Comparison of ENCODE assay signal across 19 cellular contexts in genomic region chr12:88510841-88511240, GRCh38.
A peak's percentile ranks its signal among the peaks of the same experiment; 100 is the strongest.
DNase-seq lines count a peak whose midpoint lies in the region; ATAC-seq, FAIRE-seq and TF ChIP-seq lines count a peak whose summit lies in the region.
"Had no signal": no experiment of that assay in that cellular context is flagged by ENCODE, and none has a peak within 500 bp of the region (broad histone marks: within the 10 kb centered on the region; RNA-seq: fewer than 3 reads in every experiment).

No MANE protein-coding gene starts in this region.

- H3K27me3 ChIP-seq in Caco-2 (replicated peaks; ENCODE audit: control insufficient read depth, insufficient read depth, low read length) = no peaks in the 10 kb centered on the region
- no peaks in the 10 kb centered on the region for H3K27me3 ChIP-seq in IMR-90 (ENCODE audit: control insufficient read depth, insufficient read depth, low read length)
- H3K27me3 ChIP-seq: BLaER1 had no signal

- H3K56ac ChIP-seq in IMR-90 (ENCODE audit: extremely low read depth, insufficient read depth, low read length) = no peak overlapping the region

- CTCF ChIA-PET in A549 (lab: Yijun Ruan, JAX) = interaction anchor here (0.5 kb wide), 1 partner anchor 939 kb away, joined by 3 read pairs; no protein-coding TSS in a partner anchor
- CTCF ChIA-PET in Caco-2 (lab: Charles Lee) = interaction anchor here (0.6 kb wide), 1 partner anchor 16 kb away, joined by 7 read pairs; no protein-coding TSS in a partner anchor
- CTCF ChIA-PET in IMR-90 (lab: Yijun Ruan, JAX) = no interaction called here

- no peak overlapping the region for H3K9ac ChIP-seq in IMR-90 (ENCODE audit: low read depth, low read length)
- H3K9ac ChIP-seq: BLaER1, GM23248 had no signal

- no peak for TF ChIP-seq RAD21 in A549 (conservative IDR thresholded peaks at IDR 0.05 in 1 of 2, IDR thresholded peaks at IDR 0.05 in 1 of 2)
- TF ChIP-seq RAD21 in IMR-90 (IDR thresholded peaks at IDR 0.05; ENCODE audit: low read length) = no peak

- FAIRE-seq in A549 (lab: Jason Lieb, UNC) = no peak
- FAIRE-seq: D721Med, GM12892, GM19239 had no signal

- dilution Hi-C loops in IMR-90 (cut with HindIII; ENCODE audit: low sequenced_read_pairs, unreplicated experiment) = no loop called here

- 89% methylated on average over 3 of the region's 3 CpGs for WGBS in A549 (ENCODE audit: missing lambda C conversion rate)
- WGBS in IMR-90 (ENCODE audit: extremely low coverage in 2 of 2, insufficient read length in 1 of 2), 2 experiments = no CpG with 5 or more reads among the region's 3 CpGs

- H3K4me3 Mint-ChIP-seq in Caco-2 (ENCODE audit: unreplicated experiment) = no peak overlapping the region
- H3K4me3 Mint-ChIP-seq: B cell; CD4-positive, CD25-positive, alpha-beta regulatory T cell; CD8-positive, alpha-beta T cell; H9 had no signal

- TF ChIP-seq EP300 in A549 (IDR thresholded peaks at IDR 0.05) = no peak

- no peaks in the 10 kb centered on the region for H3K9me3 Mint-ChIP-seq in Caco-2 (ENCODE audit: unreplicated experiment)
- H3K9me3 Mint-ChIP-seq: H9 had no signal

- H3K27me3 Mint-ChIP-seq in Caco-2 (ENCODE audit: insufficient read depth, unreplicated experiment) = no peaks in the 10 kb centered on the region
- H3K27me3 Mint-ChIP-seq: B cell; CD4-positive, CD25-positive, alpha-beta regulatory T cell had no signal

- H3K18ac ChIP-seq in IMR-90 (ENCODE audit: low read depth, low read length) = no peak overlapping the region

- intact Hi-C loops in Caco-2 (cut with micrococcal nuclease; ENCODE audit: unreplicated experiment) (no loop called here), IMR-90 (cut with micrococcal nuclease) (no loop called here)

- no peak overlapping the region for H4K5ac ChIP-seq in IMR-90 (ENCODE audit: low read depth, low read length)

- no peaks in the 10 kb centered on the region for H4K20me1 ChIP-seq in IMR-90 (ENCODE audit: insufficient read depth, low read length)
- H4K20me1 ChIP-seq: BLaER1 had no signal

- H3K4me3 ChIP-seq in A549 (no peak overlapping the region), Caco-2 (ENCODE audit: low read depth, low read length) (no peak overlapping the region), IMR-90 (ENCODE audit: insufficient read depth, low read depth, low read length) (no peak overlapping the region)
- H3K4me3 ChIP-seq: BLaER1, GM23248 had no signal

- ATAC-seq in A549 = no peak
- ATAC-seq in IMR-90 (ENCODE audit: low read depth) = no peak
- ATAC-seq in GM18517 (IDR thresholded peaks at IDR 0.05; ENCODE audit: unreplicated experiment) = no peak
- ATAC-seq: CD8-positive, alpha-beta T cell had no signal

- H2BK15ac ChIP-seq in IMR-90 (ENCODE audit: low read depth, low read length) = no peak overlapping the region

- BruUV-seq in Caco-2 (replicated peaks; lab: Mats Ljungman, UMichigan) (no TSS peak), IMR-90 (replicated peaks; lab: Mats Ljungman, UMichigan) (no TSS peak)

- H2BK120ac ChIP-seq in IMR-90 (ENCODE audit: low read depth, low read length) = no peak overlapping the region

- H4K8ac ChIP-seq in IMR-90 (ENCODE audit: low read depth in 2 of 2, low read length in 2 of 2) = no peak overlapping the region

- no peak for TF ChIP-seq POLR2A in A549 (IDR thresholded peaks at IDR 0.05; ENCODE audit: low read length)
- no peak for TF ChIP-seq POLR2A in IMR-90 (IDR thresholded peaks at IDR 0.05; ENCODE audit: low read depth, low read length)

- H3K27ac ChIP-seq in A549 (no peak overlapping the region), IMR-90 (ENCODE audit: insufficient read depth, low read length) (no peak overlapping the region)
- H3K27ac ChIP-seq: BLaER1, C4-2B had no signal

- no peak overlapping the region for H3K4me2 ChIP-seq in A549
- no peak overlapping the region for H3K4me2 ChIP-seq in IMR-90 (ENCODE audit: low read depth, low read length)
- H3K4me2 ChIP-seq: BLaER1 had no signal

- POLR2A ChIA-PET in A549 (lab: Yijun Ruan, JAX) = no interaction called here
- POLR2A ChIA-PET in Caco-2 (lab: Charles Lee) = no interaction called here
- POLR2A ChIA-PET in IMR-90 (lab: Charles Lee; ENCODE audit: unreplicated experiment) = no interaction called here

- no peak overlapping the region for H2AK9ac ChIP-seq in IMR-90 (replicated peaks; ENCODE audit: low read depth, low read length, poor library complexity)

- peak overlapping the region; percentile 46 for H3K27ac Mint-ChIP-seq in Caco-2 (ENCODE audit: unreplicated experiment)
- H3K27ac Mint-ChIP-seq: B cell; CD4-positive, CD25-positive, alpha-beta regulatory T cell; CD8-positive, alpha-beta T cell had no signal

- in situ Hi-C loops in IMR-90 (cut with MboI; ENCODE audit: low sequenced_read_pairs) = no loop called here

- peaks cover 2% of the 10 kb centered on the region for H3K36me3 ChIP-seq in Caco-2 (ENCODE audit: control insufficient read depth, insufficient read depth, low read length)
- H3K36me3 ChIP-seq in IMR-90 (ENCODE audit: control insufficient read depth, insufficient read depth, low read length) = peaks cover 12% of the 10 kb centered on the region
- H3K36me3 ChIP-seq: BLaER1 had no signal

- H3K36me3 Mint-ChIP-seq in Caco-2 (ENCODE audit: insufficient read depth, unreplicated experiment) = peaks cover 75% of the 10 kb centered on the region
- H3K36me3 Mint-ChIP-seq: CD4-positive, CD25-positive, alpha-beta regulatory T cell; CD8-positive, alpha-beta T cell had no signal

- TF ChIP-seq CTCF in A549 (IDR thresholded peaks at IDR 0.05) (no peak), Caco-2 (IDR thresholded peaks at IDR 0.05; ENCODE audit: insufficient read depth in 1 of 2, low read depth in 1 of 2, low read length in 1 of 2, severe bottlenecking in 1 of 2, unreplicated experiment in 1 of 2) (no peak), IMR-90 (conservative IDR thresholded peaks at IDR 0.05; ENCODE audit: low read depth, low read length) (no peak)

- no peak overlapping the region for H3K14ac ChIP-seq in IMR-90 (replicated peaks; ENCODE audit: low read depth, low read length)

- peaks cover 5% of the 10 kb centered on the region; the same call in 1 of the 3 replicates for H3K4me1 ChIP-seq in A549
- H3K4me1 ChIP-seq in Caco-2 = 0 out of 2 replicates have a peak, but pooled peaks cover 9% of the 10 kb centered on the region
- H3K4me1 ChIP-seq in IMR-90 (ENCODE audit: control insufficient read depth, insufficient read depth, low read length) = peaks cover 3% of the 10 kb centered on the region; the same call in 1 of the 2 replicates
- H3K4me1 ChIP-seq: BLaER1 had no signal

- H3K4ac ChIP-seq in IMR-90 (ENCODE audit: low read depth, low read length) = no peak overlapping the region

- H2AK5ac ChIP-seq in IMR-90 (ENCODE audit: low read depth, low read length) = no peak overlapping the region

- DNase-seq in A549 (ENCODE audit: low read depth in 1 of 2, low spot score in 1 of 2) = no peak
- DNase-seq in Caco-2 = no peak
- DNase-seq in IMR-90 = no peak
- no peak for DNase-seq in activated naive CD4-positive, alpha-beta T cell treated with anti-CD3 and anti-CD28 coated beads, Interleukin-2, amount 50 U/mL, for 16 hours
- DNase-seq in GM03348 (ENCODE audit: low spot score) = no peak
- DNase-seq: CD4-positive, CD25-positive, alpha-beta regulatory T cell; CD8-positive, alpha-beta T cell; DMS 273 treated with DMSO at 0.1 percent for 48 hours; DMS79 treated with DMSO at 0.1 percent for 48 hours; GF-D8; GM23248; H9 had no signal

- H2BK20ac ChIP-seq in IMR-90 (ENCODE audit: low read depth, low read length) = no peak overlapping the region

- H3K9me1 ChIP-seq in IMR-90 (ENCODE audit: insufficient read depth, low read length) = peaks cover 5% of the 10 kb centered on the region

- H3K9me3 ChIP-seq in A549 (no peaks in the 10 kb centered on the region), Caco-2 (no peaks in the 10 kb centered on the region), IMR-90 (ENCODE audit: control insufficient read depth, insufficient read depth, low read length) (no peaks in the 10 kb centered on the region)
- H3K9me3 ChIP-seq: BLaER1 had no signal

- H2BK5ac ChIP-seq in IMR-90 (ENCODE audit: low read depth, low read length, poor library complexity, severe bottlenecking) = no peak overlapping the region

- H3K4me1 Mint-ChIP-seq in Caco-2 (ENCODE audit: low read depth, unreplicated experiment) = peaks cover 14% of the 10 kb centered on the region
- H3K4me1 Mint-ChIP-seq: B cell; CD4-positive, CD25-positive, alpha-beta regulatory T cell; H9 had no signal

- H3K79me1 ChIP-seq in IMR-90 (ENCODE audit: low read depth in 1 of 2, low read length in 2 of 2) = peaks cover 18 to 32% of the 10 kb centered on the region in 2 experiments

- no peak overlapping the region for H4K91ac ChIP-seq in IMR-90 (ENCODE audit: insufficient read depth, low read depth, low read length)

- no peak overlapping the region for H3K23ac ChIP-seq in IMR-90 (ENCODE audit: low read depth, low read length)

- H2AFZ ChIP-seq in IMR-90 (replicated peaks; ENCODE audit: low read length, poor library complexity) = no peak overlapping the region
- H2AFZ ChIP-seq: GM23248 had no signal

TF ChIP-seq in A549, 52 proteins besides CTCF, POLR2A, EP300 and RAD21:
- TF ChIP-seq SREBF2 (IDR thresholded peaks at IDR 0.05) (no peak), CBX8 (IDR thresholded peaks at IDR 0.05) (no peak), POLR2AphosphoS2 (conservative IDR thresholded peaks at IDR 0.05; ENCODE audit: low read length) (no peak), MAFK (IDR thresholded peaks at IDR 0.05; ENCODE audit: partially characterized antibody) (peak; percentile 85), HOXA7 (CRISPR knock-in tag; IDR thresholded peaks at IDR 0.05) (no peak)
TF ChIP-seq in A549: peak in this region for 1.

TF ChIP-seq in IMR-90, 13 proteins besides CTCF, POLR2A, EP300 and RAD21:
- peak; percentile 89 for TF ChIP-seq MAFK (IDR thresholded peaks at IDR 0.05; ENCODE audit: low read depth, low read length)
- no peak for TF ChIP-seq NFE2L2 (IDR thresholded peaks at IDR 0.05; ENCODE audit: low read depth, low read length)
